ENCODE assay signal across 1 cellular context in genomic region chr17:59093702-59094231, GRCh38.
TF ChIP-seq lines count a peak whose summit lies in the region.

No MANE protein-coding gene starts in this region.

TF ChIP-seq in HEK293, 187 proteins besides CTCF, POLR2A, EP300 and RAD21 (continued from another document):
- no peak; the same call in 1 of the 2 replicates for TF ChIP-seq ZNF664 (tag by site-specific recombination; IDR thresholded peaks at IDR 0.05)
- no peak for TF ChIP-seq ZNF394 (tag by site-specific recombination; IDR thresholded peaks at IDR 0.05; ENCODE audit: borderline replicate concordance)
- no peak for TF ChIP-seq ZNF433 (tag by site-specific recombination; IDR thresholded peaks at IDR 0.05; ENCODE audit: low read depth)
- TF ChIP-seq, protein P1, sequence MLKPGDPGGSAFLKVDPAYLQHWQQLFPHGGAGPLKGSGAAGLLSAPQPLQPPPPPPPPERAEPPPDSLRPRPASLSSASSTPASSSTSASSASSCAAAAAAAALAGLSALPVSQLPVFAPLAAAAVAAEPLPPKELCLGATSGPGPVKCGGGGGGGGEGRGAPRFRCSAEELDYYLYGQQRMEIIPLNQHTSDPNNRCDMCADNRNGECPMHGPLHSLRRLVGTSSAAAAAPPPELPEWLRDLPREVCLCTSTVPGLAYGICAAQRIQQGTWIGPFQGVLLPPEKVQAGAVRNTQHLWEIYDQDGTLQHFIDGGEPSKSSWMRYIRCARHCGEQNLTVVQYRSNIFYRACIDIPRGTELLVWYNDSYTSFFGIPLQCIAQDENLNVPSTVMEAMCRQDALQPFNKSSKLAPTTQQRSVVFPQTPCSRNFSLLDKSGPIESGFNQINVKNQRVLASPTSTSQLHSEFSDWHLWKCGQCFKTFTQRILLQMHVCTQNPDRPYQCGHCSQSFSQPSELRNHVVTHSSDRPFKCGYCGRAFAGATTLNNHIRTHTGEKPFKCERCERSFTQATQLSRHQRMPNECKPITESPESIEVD (tag by site-specific recombination; IDR thresholded peaks at IDR 0.05), result peak; percentile 92
- TF ChIP-seq GLIS1 (tag by site-specific recombination; IDR thresholded peaks at IDR 0.05), result peak; percentile 87
- 0 out of 2 replicates have a peak, but pooled peaks have one; percentile 54 for TF ChIP-seq BCL11A (tag by site-specific recombination; IDR thresholded peaks at IDR 0.05; ENCODE audit: low read depth)
- TF ChIP-seq ZNF544 (tag by site-specific recombination; IDR thresholded peaks at IDR 0.05), result no peak
- peak; percentile 80 for TF ChIP-seq ZNF629 (tag by site-specific recombination; IDR thresholded peaks at IDR 0.05)
- TF ChIP-seq FEZF1 (tag by site-specific recombination; IDR thresholded peaks at IDR 0.05), result peak; percentile 90
- 0 out of 2 replicates have a peak, but pooled peaks have one; percentile 26 for TF ChIP-seq KLF9 (tag by site-specific recombination; IDR thresholded peaks at IDR 0.05; ENCODE audit: low read depth)
- peak; percentile 98 for TF ChIP-seq WT1 (tag by site-specific recombination; IDR thresholded peaks at IDR 0.05)
- TF ChIP-seq, protein P2, sequence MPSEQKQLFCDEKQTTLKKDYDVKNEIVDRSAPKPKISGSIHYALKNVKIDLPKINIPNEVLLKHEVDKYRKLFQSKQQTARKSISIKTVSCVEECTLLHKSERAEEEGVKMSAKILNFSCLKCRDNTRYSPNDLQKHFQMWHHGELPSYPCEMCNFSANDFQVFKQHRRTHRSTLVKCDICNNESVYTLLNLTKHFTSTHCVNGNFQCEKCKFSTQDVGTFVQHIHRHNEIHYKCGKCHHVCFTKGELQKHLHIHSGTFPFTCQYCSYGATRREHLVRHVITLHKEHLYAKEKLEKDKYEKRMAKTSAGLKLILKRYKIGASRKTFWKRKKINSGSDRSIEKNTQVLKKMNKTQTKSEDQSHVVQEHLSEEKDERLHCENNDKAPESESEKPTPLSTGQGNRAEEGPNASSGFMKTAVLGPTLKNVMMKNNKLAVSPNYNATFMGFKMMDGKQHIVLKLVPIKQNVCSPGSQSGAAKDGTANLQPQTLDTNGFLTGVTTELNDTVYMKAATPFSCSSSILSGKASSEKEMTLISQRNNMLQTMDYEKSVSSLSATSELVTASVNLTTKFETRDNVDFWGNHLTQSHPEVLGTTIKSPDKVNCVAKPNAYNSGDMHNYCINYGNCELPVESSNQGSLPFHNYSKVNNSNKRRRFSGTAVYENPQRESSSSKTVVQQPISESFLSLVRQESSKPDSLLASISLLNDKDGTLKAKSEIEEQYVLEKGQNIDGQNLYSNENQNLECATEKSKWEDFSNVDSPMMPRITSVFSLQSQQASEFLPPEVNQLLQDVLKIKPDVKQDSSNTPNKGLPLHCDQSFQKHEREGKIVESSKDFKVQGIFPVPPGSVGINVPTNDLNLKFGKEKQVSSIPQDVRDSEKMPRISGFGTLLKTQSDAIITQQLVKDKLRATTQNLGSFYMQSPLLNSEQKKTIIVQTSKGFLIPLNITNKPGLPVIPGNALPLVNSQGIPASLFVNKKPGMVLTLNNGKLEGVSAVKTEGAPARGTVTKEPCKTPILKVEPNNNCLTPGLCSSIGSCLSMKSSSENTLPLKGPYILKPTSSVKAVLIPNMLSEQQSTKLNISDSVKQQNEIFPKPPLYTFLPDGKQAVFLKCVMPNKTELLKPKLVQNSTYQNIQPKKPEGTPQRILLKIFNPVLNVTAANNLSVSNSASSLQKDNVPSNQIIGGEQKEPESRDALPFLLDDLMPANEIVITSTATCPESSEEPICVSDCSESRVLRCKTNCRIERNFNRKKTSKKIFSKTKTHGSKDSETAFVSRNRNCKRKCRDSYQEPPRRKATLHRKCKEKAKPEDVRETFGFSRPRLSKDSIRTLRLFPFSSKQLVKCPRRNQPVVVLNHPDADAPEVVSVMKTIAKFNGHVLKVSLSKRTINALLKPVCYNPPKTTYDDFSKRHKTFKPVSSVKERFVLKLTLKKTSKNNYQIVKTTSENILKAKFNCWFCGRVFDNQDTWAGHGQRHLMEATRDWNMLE (tag by site-specific recombination; conservative IDR thresholded peaks at IDR 0.05; ENCODE audit: low read depth), result no peak
- peak; percentile 35 for TF ChIP-seq SP2 (tag by site-specific recombination; IDR thresholded peaks at IDR 0.05)
- TF ChIP-seq ZNF302 (tag by site-specific recombination; IDR thresholded peaks at IDR 0.05; ENCODE audit: low read depth), result no peak
- TF ChIP-seq ZEB2 (tag by site-specific recombination; IDR thresholded peaks at IDR 0.05), result peak; percentile 91
- TF ChIP-seq, protein P3, sequence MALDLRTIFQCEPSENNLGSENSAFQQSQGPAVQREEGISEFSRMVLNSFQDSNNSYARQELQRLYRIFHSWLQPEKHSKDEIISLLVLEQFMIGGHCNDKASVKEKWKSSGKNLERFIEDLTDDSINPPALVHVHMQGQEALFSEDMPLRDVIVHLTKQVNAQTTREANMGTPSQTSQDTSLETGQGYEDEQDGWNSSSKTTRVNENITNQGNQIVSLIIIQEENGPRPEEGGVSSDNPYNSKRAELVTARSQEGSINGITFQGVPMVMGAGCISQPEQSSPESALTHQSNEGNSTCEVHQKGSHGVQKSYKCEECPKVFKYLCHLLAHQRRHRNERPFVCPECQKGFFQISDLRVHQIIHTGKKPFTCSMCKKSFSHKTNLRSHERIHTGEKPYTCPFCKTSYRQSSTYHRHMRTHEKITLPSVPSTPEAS (tag by site-specific recombination; IDR thresholded peaks at IDR 0.05), result no peak
- no peak for TF ChIP-seq ZNF560 (tag by site-specific recombination; IDR thresholded peaks at IDR 0.05; ENCODE audit: borderline replicate concordance)
- TF ChIP-seq YY2 (tag by site-specific recombination; IDR thresholded peaks at IDR 0.05), result no peak
- no peak for TF ChIP-seq RBAK (tag by site-specific recombination; IDR thresholded peaks at IDR 0.05)
